In genomic region chr18:58054041-58054733, GRCh38 we compare ENCODE assay signal across 2 cellular contexts.
TF ChIP-seq lines count a peak whose summit lies in the region.

No MANE protein-coding gene starts in this region.

TF ChIP-seq in HepG2, 621 proteins besides CTCF, POLR2A, EP300 and RAD21 (continued from another document and continues in another):
- TF ChIP-seq ZMYM4 (CRISPR knock-in tag; IDR thresholded peaks at IDR 0.05) (0 out of 2 replicates have a peak, but pooled peaks have one; percentile 20), MAFF (IDR thresholded peaks at IDR 0.05; ENCODE audit: low read depth, low read length) (peak; percentile 73), FOXJ3 (CRISPR knock-in tag; IDR thresholded peaks at IDR 0.05; ENCODE audit: borderline replicate concordance) (peak; percentile 46; the same call in 1 of the 2 replicates), ARID2 (CRISPR knock-in tag; IDR thresholded peaks at IDR 0.05; ENCODE audit: borderline replicate concordance) (no peak), FLYWCH1 (CRISPR knock-in tag; IDR thresholded peaks at IDR 0.05) (no peak), CEBPG (CRISPR knock-in tag; IDR thresholded peaks at IDR 0.05) (peak; percentile 93), NR2C2 (CRISPR knock-in tag; IDR thresholded peaks at IDR 0.05; ENCODE audit: borderline replicate concordance) (0 out of 2 replicates have a peak, but pooled peaks have one; percentile 11), ZBTB7B (CRISPR knock-in tag; IDR thresholded peaks at IDR 0.05) (peak; percentile 84), HNF4A (CRISPR knock-in tag; IDR thresholded peaks at IDR 0.05) (peak; percentile 32; the same call in 1 of the 2 replicates), MAFG (CRISPR knock-in tag; IDR thresholded peaks at IDR 0.05) (peak; percentile 93), NR3C1 (CRISPR knock-in tag; IDR thresholded peaks at IDR 0.05) (no peak), ZFP62 (CRISPR knock-in tag; IDR thresholded peaks at IDR 0.05) (no peak), ZFYVE20 (CRISPR knock-in tag; IDR thresholded peaks at IDR 0.05; ENCODE audit: borderline replicate concordance, low read depth) (no peak), NCOR1 (IDR thresholded peaks at IDR 0.05; ENCODE audit: borderline replicate concordance, low read length) (no peak; the same call in 1 of the 2 replicates), MIXL1 (CRISPR knock-in tag; IDR thresholded peaks at IDR 0.05) (no peak; the same call in 1 of the 2 replicates), DMTF1 (CRISPR knock-in tag; IDR thresholded peaks at IDR 0.05) (no peak), ARID4A (CRISPR knock-in tag; IDR thresholded peaks at IDR 0.05; ENCODE audit: borderline replicate concordance) (peak; percentile 27; the same call in 1 of the 2 replicates), ZNF501 (CRISPR knock-in tag; IDR thresholded peaks at IDR 0.05) (no peak), CREB1 (IDR thresholded peaks at IDR 0.05) (no peak), CREB1 (CRISPR knock-in tag; IDR thresholded peaks at IDR 0.05) (0 out of 2 replicates have a peak, but pooled peaks have one; percentile 19), FOXO1 (CRISPR knock-in tag; IDR thresholded peaks at IDR 0.05) (0 out of 2 replicates have a peak, but pooled peaks have one; percentile 36), ZNF644 (CRISPR knock-in tag; IDR thresholded peaks at IDR 0.05; ENCODE audit: low read depth) (peak; percentile 52; the same call in 1 of the 2 replicates), NCOA2 (CRISPR knock-in tag; IDR thresholded peaks at IDR 0.05) (0 out of 2 replicates have a peak, but pooled peaks have one; percentile 20), ATF4 (CRISPR knock-in tag; IDR thresholded peaks at IDR 0.05) (peak in 1 of 2 experiments; percentile 58; a peak in 1 of 4 replicates), ASH2L (IDR thresholded peaks at IDR 0.05; ENCODE audit: insufficient read length, low read depth, low read length) (peak; percentile 45)

TF ChIP-seq in SK-N-SH, 30 proteins besides CTCF, POLR2A, EP300 and RAD21 (continued from another document):
- TF ChIP-seq MAX (IDR thresholded peaks at IDR 0.05; ENCODE audit: low read depth) = no peak
